ENCODE assay signal across 26 cellular contexts in genomic region chr4:81592698-81593097, GRCh38.
"Had no signal": no experiment of that assay in that cellular context is flagged by ENCODE, and none has a peak within 500 bp of the region (broad histone marks: within the 10 kb centered on the region; RNA-seq: fewer than 3 reads in every experiment).

No MANE protein-coding gene starts in this region.

- H3K36me3 Mint-ChIP-seq: immature natural killer cell; natural killer cell; neural progenitor cell; stimulated activated naive B cell treated with anti-CD40 and anti-IgM and Interleukin-4, amounts not matched to agents 10 μg/mL and 1 μg/mL and 100 μg/mL, for 72 hours had no signal

- H3K9me3 ChIP-seq: neutrophil, right atrium auricular region, right lobe of liver, stomach, testis, thyroid gland, uterus had no signal

- H3K4me3 ChIP-seq: left ventricle myocardium inferior, lung, neural progenitor cell, right atrium auricular region, right lobe of liver, stomach, testis, thyroid gland, uterus had no signal

- H3K4me1 Mint-ChIP-seq: immature natural killer cell, natural killer cell had no signal

- ATAC-seq: natural killer cell; right lobe of liver; stimulated activated naive B cell treated with anti-CD40 and anti-IgM and Interleukin-4, amounts not matched to agents 10 μg/mL and 1 μg/mL and 100 μg/mL, for 72 hours; stimulated activated naive CD8-positive, alpha-beta T cell treated with anti-CD3 and anti-CD28 coated beads, Interleukin-15, Interleukin-2, amounts not matched to agents 100 U/mL and 50 U/mL, for 24 hours had no signal

- H3K9ac ChIP-seq: neural progenitor cell, parathyroid adenoma had no signal

- H3K4me2 ChIP-seq: neural progenitor cell had no signal

- DNase-seq: hippocampal formation; immature natural killer cell; kidney; left ventricle myocardium inferior; midbrain; natural killer cell; nephron progenitor cell; occipital lobe; right lobe of liver; stimulated activated CD4-positive, alpha-beta T cell treated with anti-CD3 and anti-CD28 coated beads, Interleukin-12 subunit alpha, Interleukin-12 subunit beta, amount 100 ng/mL, for 4 hours; stimulated activated CD4-positive, alpha-beta T cell treated with anti-CD3 and anti-CD28 coated beads, Interleukin-15, amount 100 ng/mL, for 24 hours; stimulated activated CD4-positive, alpha-beta T cell treated with anti-CD3 and anti-CD28 coated beads, Interleukin-2, amount 100 ng/mL, for 24 hours; stimulated activated CD4-positive, alpha-beta T cell treated with anti-CD3 and anti-CD28 coated beads, Interleukin-4, amount 100 ng/mL, for 1 hour; stimulated activated naive B cell treated with anti-CD40 and anti-IgM and Interleukin-4, amounts not matched to agents 10 μg/mL and 1 μg/mL and 100 μg/mL, for 72 hours; stimulated activated naive CD8-positive, alpha-beta T cell treated with anti-CD3 and anti-CD28 coated beads, Interleukin-15, Interleukin-2, amounts not matched to agents 100 U/mL and 50 U/mL, for 24 hours; stomach; testis; thyroid gland; trophoblast cell; uterus had no signal

- H3K27me3 ChIP-seq: neural progenitor cell, neutrophil, right atrium auricular region, right lobe of liver, stomach, testis, thyroid gland, uterus had no signal

- H3K27ac ChIP-seq: left ventricle myocardium inferior, neural progenitor cell, neutrophil, parathyroid adenoma, right atrium auricular region, right lobe of liver, stomach, testis, thyroid gland, uterus had no signal

- H3K27ac Mint-ChIP-seq: immature natural killer cell; natural killer cell; nephron progenitor cell; neural progenitor cell; progenitor cell of endocrine pancreas; stimulated activated naive B cell treated with anti-CD40 and anti-IgM and Interleukin-4, amounts not matched to agents 10 μg/mL and 1 μg/mL and 100 μg/mL, for 72 hours had no signal

- H3K4me3 Mint-ChIP-seq: immature natural killer cell; natural killer cell; nephron progenitor cell; neural progenitor cell; stimulated activated naive B cell treated with anti-CD40 and anti-IgM and Interleukin-4, amounts not matched to agents 10 μg/mL and 1 μg/mL and 100 μg/mL, for 72 hours had no signal

- H3K4me1 ChIP-seq: neural progenitor cell, testis, thyroid gland, uterus had no signal

- H3K9me3 Mint-ChIP-seq: immature natural killer cell, natural killer cell, neural progenitor cell had no signal

- H3K79me2 ChIP-seq: parathyroid adenoma had no signal

- H3K36me3 ChIP-seq: left ventricle myocardium inferior, neural progenitor cell, neutrophil, right atrium auricular region, right lobe of liver, stomach, thyroid gland, uterus had no signal

- H3K27me3 Mint-ChIP-seq: progenitor cell of endocrine pancreas; stimulated activated naive B cell treated with anti-CD40 and anti-IgM and Interleukin-4, amounts not matched to agents 10 μg/mL and 1 μg/mL and 100 μg/mL, for 72 hours had no signal

- H2AFZ ChIP-seq: neural progenitor cell, parathyroid adenoma had no signal
